19 cellular contexts compared by ENCODE assay signal in the genomic region with DNA sequence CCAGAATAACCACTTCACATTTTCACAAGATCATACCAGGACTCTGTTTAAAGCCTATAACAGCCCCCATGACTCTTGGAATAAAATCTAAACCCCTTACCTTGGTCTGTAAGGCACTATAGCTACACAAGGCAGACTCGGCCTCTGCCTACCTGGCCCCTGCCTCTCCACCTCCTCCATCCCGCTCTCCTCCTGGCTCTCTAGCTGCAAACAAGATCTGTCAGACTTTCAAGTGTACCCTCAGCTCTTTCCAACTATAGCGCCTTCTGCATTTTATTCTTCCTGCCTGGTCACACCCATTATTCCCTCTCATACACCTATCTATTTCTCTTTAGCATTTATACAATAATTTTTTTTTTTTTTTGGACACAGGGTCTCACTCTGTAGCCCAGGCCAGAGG. TPM values are rescaled to one million over a fixed set of nuclear protein-coding genes. Genes with fewer than 3 reads are reported as not detected.
DNase-seq lines count a peak whose midpoint lies in the region; TF ChIP-seq lines count a peak whose summit lies in the region.
"Had no signal": no experiment of that assay in that cellular context is flagged by ENCODE, and none has a peak within 500 bp of the region (broad histone marks: within the 10 kb centered on the region; RNA-seq: fewer than 3 reads in every experiment).

No MANE protein-coding gene starts in this region.

- 82% methylated on average over 3 of the region's 3 CpGs for WGBS in esophagus squamous epithelium, 2 donors
- 97% methylated on average over 3 of the region's 3 CpGs for whole genome bisulfite sequencing in hepatocyte (ENCODE audit: low lambda C conversion rate, missing lambda C conversion rate)

- H3K4me2 ChIP-seq in hepatocyte = no peak overlapping the region

- H3K4me3 ChIP-seq in esophagus squamous epithelium = no peak overlapping the region
- H3K4me3 ChIP-seq in hepatocyte = no peak overlapping the region
- no peak overlapping the region for H3K4me3 ChIP-seq in uterus

- intact Hi-C loops in esophagus squamous epithelium (cut with DNase I) = no loop called here
- intact Hi-C loops in uterus (cut with DNase I; ENCODE audit: low total_unique reads) = no loop called here

- no peak overlapping the region for H2AFZ ChIP-seq in hepatocyte

- H3K27ac ChIP-seq in caudate nucleus (ENCODE audit: low read depth, low read length) (peak overlapping the region; percentile 18), esophagus squamous epithelium (peak overlapping the region; percentile 68 to 97 (median 84)), hepatocyte (peak overlapping the region; percentile 20), uterus (peak overlapping the region; percentile 82 to 96)

- TF ChIP-seq POLR2A in esophagus squamous epithelium (IDR thresholded peaks at IDR 0.05) = no peak
- TF ChIP-seq POLR2A in uterus (IDR thresholded peaks at IDR 0.05) = no peak

- no peak for DNase-seq in caudate nucleus (lab: John Stamatoyannopoulos, UW)
- no peak for DNase-seq in esophagus squamous epithelium (lab: John Stamatoyannopoulos, UW)
- DNase-seq in hepatocyte (ENCODE audit: low spot score) = no peak
- DNase-seq in uterus = no peak
- no peak for DNase-seq in GM10266 (ENCODE audit: extremely low spot score)
- no peak for DNase-seq in HT-29 (ENCODE audit: low spot score)
- DNase-seq in activated CD8-positive, alpha-beta memory T cell treated with anti-CD3 and anti-CD28 coated beads, Interleukin-2, amount 50 U/mL, for 4 hours = no peak
- DNase-seq: CD8-positive, alpha-beta T cell; DMS79 treated with DMSO at 0.1 percent for 48 hours; KBM-7; NCI-H1092 treated with DMSO at 0.1 percent for 48 hours; NCI-H1694 treated with DMSO at 0.1 percent for 48 hours; NCI-H2171; NCI-H510A; NCI-H82; SIG-M5 had no signal

- no peaks in the 10 kb centered on the region for H3K9me2 ChIP-seq in hepatocyte (replicated peaks; ENCODE audit: insufficient read depth)

- H3K4me1 ChIP-seq in esophagus squamous epithelium (peaks cover 0 to 87% (median 45%) of the 10 kb centered on the region in 3 donors), hepatocyte (ENCODE audit: insufficient read depth) (peaks cover 11% of the 10 kb centered on the region), uterus (peaks cover 9 to 28% of the 10 kb centered on the region in 2 donors)

- no peaks in the 10 kb centered on the region for H4K20me1 ChIP-seq in hepatocyte (ENCODE audit: insufficient read depth, poor library complexity, severe bottlenecking)

- peaks cover 0 to 5% (median 0%) of the 10 kb centered on the region in 3 donors for H3K9me3 ChIP-seq in esophagus squamous epithelium
- H3K9me3 ChIP-seq in hepatocyte (ENCODE audit: low read depth) = no peaks in the 10 kb centered on the region
- H3K9me3 ChIP-seq in uterus = peaks cover 0 to 9% of the 10 kb centered on the region in 2 donors

- peaks cover 78% of the 10 kb centered on the region for H3K79me2 ChIP-seq in hepatocyte

- TF ChIP-seq CTCF in esophagus squamous epithelium (IDR thresholded peaks at IDR 0.05) (no peak), hepatocyte (IDR thresholded peaks at IDR 0.05; ENCODE audit: poor library complexity) (no peak), uterus (IDR thresholded peaks at IDR 0.05) (no peak), GM10266 (IDR thresholded peaks at IDR 0.05; ENCODE audit: control insufficient read depth, insufficient read depth, low read depth, missing control alignments) (no peak)

- no peaks in the 10 kb centered on the region for H3K27me3 ChIP-seq in esophagus squamous epithelium
- no peaks in the 10 kb centered on the region for H3K27me3 ChIP-seq in hepatocyte
- no peaks in the 10 kb centered on the region for H3K27me3 ChIP-seq in uterus

- no peaks in the 10 kb centered on the region for H3K36me3 ChIP-seq in esophagus squamous epithelium
- no peaks in the 10 kb centered on the region for H3K36me3 ChIP-seq in hepatocyte (replicated peaks; ENCODE audit: insufficient read depth, low read depth)
- no peaks in the 10 kb centered on the region for H3K36me3 ChIP-seq in uterus

RNA-seq across cellular contexts. Expression of a gene that starts 8.2 kb away (rescaled TPM):
- total RNA-seq in esophagus squamous epithelium = 10 to 100 TPM in 2 of 4 donors, 1 to 10 TPM in 2; 7.8 to 29.9 (median 11.0) TPM
- total RNA-seq in hepatocyte = 5.7 and 6.4 TPM in 2 replicates
- 2.1 and 3.3 TPM in 2 replicates for polyA plus RNA-seq in hepatocyte
- 10 to 100 TPM; 11.8 to 62.0 (median 28.2) TPM for total RNA-seq in uterus
- 7.7 and 8.5 TPM in 2 replicates for total RNA-seq in HT-29 (2014; rRNA removed; shearing (Covaris generic))

RNA-seq across cellular contexts. Expression of a gene that starts 41.5 kb away (rescaled TPM):
- total RNA-seq in esophagus squamous epithelium (10 to 100 TPM in 1 of 4 donors, 1 to 10 TPM in 3; 5.0 to 10.8 (median 7.0) TPM), hepatocyte (0.08 and 0.23 TPM in 2 replicates), uterus (under 1 TPM in 3 of 4 donors, not detected in 1; under 0.01 to 0.62 (median 0.40) TPM)
- polyA plus RNA-seq in hepatocyte = 0.23 and 0.69 TPM in 2 replicates
- total RNA-seq in HT-29 (2014; rRNA removed; shearing (Covaris generic)) = not detected in 2 replicates
- total RNA-seq: CD8-positive, alpha-beta T cell; M059J had no signal
- polyA plus RNA-seq: AG04450, BJ had no signal

Comparison
In these comparisons a context has a peak if more than half of its experiments do, and no peak if none do; other contexts are left out.
1. H3K27ac ChIP-seq: peak in every context shown above with its lines; median percentile 89 in uterus; 84 in esophagus squamous epithelium; 20 in hepatocyte; 18 in caudate nucleus.